ENCODE assay signal across 22 cellular contexts in the genomic region with DNA sequence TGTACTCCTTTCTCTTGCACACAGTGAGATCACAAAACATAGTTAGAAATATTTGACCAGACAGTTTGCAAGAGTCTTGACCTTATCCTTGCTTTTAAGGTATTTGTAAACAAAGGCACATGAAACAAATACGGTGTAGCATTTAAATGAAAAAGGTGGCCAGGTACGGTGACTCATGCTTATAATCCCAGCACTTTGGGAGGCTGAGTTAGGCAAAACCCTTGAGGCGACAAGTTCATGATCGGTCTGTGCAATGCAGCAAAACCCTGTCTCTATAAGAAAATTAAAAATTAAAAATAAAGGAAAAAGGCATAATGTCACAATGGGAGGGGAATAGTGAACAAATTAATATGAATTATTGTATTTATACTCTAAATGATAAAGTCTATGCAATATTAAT.
"Had no signal": no experiment of that assay in that cellular context is flagged by ENCODE, and none has a peak within 500 bp of the region (broad histone marks: within the 10 kb centered on the region; RNA-seq: fewer than 3 reads in every experiment).

No MANE protein-coding gene starts in this region.

- H3K36me3 ChIP-seq: colonic mucosa, gastrocnemius medialis, left lung, neural progenitor cell, prostate gland, sigmoid colon, stomach, thyroid gland had no signal

- H3K9me3 ChIP-seq: colonic mucosa, gastrocnemius medialis, left lung, prostate gland, sigmoid colon, stomach, thyroid gland had no signal

- H3K4me3 Mint-ChIP-seq: dendritic cell treated with granulocyte-macrophage colony-stimulating factor and Interleukin-4, amounts not matched to agents 40 ng/mL and 50 ng/mL, for 4 days; naive thymus-derived CD4-positive, alpha-beta T cell; nephron; neural progenitor cell; stimulated activated effector memory CD8-positive, alpha-beta T cell treated with anti-CD3 and anti-CD28 coated beads, Interleukin-12 subunit alpha, Interleukin-12 subunit beta, amount 100 ng/mL, for 72 hours; type B pancreatic cell had no signal

- H3K9ac ChIP-seq: neural progenitor cell had no signal

- ATAC-seq: gastrocnemius medialis; left cardiac atrium; left lung; naive thymus-derived CD4-positive, alpha-beta T cell; right cardiac atrium; stimulated activated effector memory CD8-positive, alpha-beta T cell treated with anti-CD3 and anti-CD28 coated beads, Interleukin-12 subunit alpha, Interleukin-12 subunit beta, amount 100 ng/mL, for 72 hours had no signal

- H3K27ac Mint-ChIP-seq: dendritic cell treated with granulocyte-macrophage colony-stimulating factor and Interleukin-4, amounts not matched to agents 40 ng/mL and 50 ng/mL, for 4 days; naive thymus-derived CD4-positive, alpha-beta T cell; nephron; neural progenitor cell; stimulated activated effector memory CD8-positive, alpha-beta T cell treated with anti-CD3 and anti-CD28 coated beads, Interleukin-12 subunit alpha, Interleukin-12 subunit beta, amount 100 ng/mL, for 72 hours; type B pancreatic cell had no signal

- H3K27ac ChIP-seq: colonic mucosa, gastrocnemius medialis, left lung, neural progenitor cell, prostate gland, sigmoid colon, stomach, thyroid gland had no signal

- H3K4me1 ChIP-seq: colonic mucosa, gastrocnemius medialis, left lung, sigmoid colon, stomach, thyroid gland had no signal

- H3K4me1 Mint-ChIP-seq: naive thymus-derived CD4-positive, alpha-beta T cell; nephron; neural progenitor cell; stimulated activated effector memory CD8-positive, alpha-beta T cell treated with anti-CD3 and anti-CD28 coated beads, Interleukin-12 subunit alpha, Interleukin-12 subunit beta, amount 100 ng/mL, for 72 hours had no signal

- DNase-seq: colonic mucosa; effector CD8-positive, alpha-beta T cell; gastrocnemius medialis; head of caudate nucleus; left cardiac atrium; left lung; mesendoderm; midbrain; naive thymus-derived CD4-positive, alpha-beta T cell; right cardiac atrium; sigmoid colon; stimulated activated CD4-positive, alpha-beta T cell treated with anti-CD3 and anti-CD28 coated beads, Interleukin-2, amount 100 ng/mL, for 24 hours; stimulated activated CD4-positive, alpha-beta T cell treated with anti-CD3 and anti-CD28 coated beads, Interleukin-4, amount 100 ng/mL, for 24 hours; stimulated activated naive CD4-positive, alpha-beta T cell treated with Interleukin-2 at 50 U/mL for 16 hours; stomach; thyroid gland had no signal

- H3K4me2 ChIP-seq: neural progenitor cell had no signal

- H3K4me3 ChIP-seq: colonic mucosa, gastrocnemius medialis, left lung, neural progenitor cell, prostate gland, sigmoid colon, stomach, thyroid gland had no signal

- H3K9me3 Mint-ChIP-seq: dendritic cell treated with granulocyte-macrophage colony-stimulating factor and Interleukin-4, amounts not matched to agents 40 ng/mL and 50 ng/mL, for 4 days; nephron; type B pancreatic cell had no signal

- H3K36me3 Mint-ChIP-seq: naive thymus-derived CD4-positive, alpha-beta T cell; neural progenitor cell; stimulated activated effector memory CD8-positive, alpha-beta T cell treated with anti-CD3 and anti-CD28 coated beads, Interleukin-12 subunit alpha, Interleukin-12 subunit beta, amount 100 ng/mL, for 72 hours; type B pancreatic cell had no signal

- H2AFZ ChIP-seq: neural progenitor cell had no signal

- H3K27me3 ChIP-seq: colonic mucosa, gastrocnemius medialis, left lung, neural progenitor cell, sigmoid colon, stomach, thyroid gland had no signal

- H3K27me3 Mint-ChIP-seq: dendritic cell treated with granulocyte-macrophage colony-stimulating factor and Interleukin-4, amounts not matched to agents 40 ng/mL and 50 ng/mL, for 4 days had no signal
